Comparison of ENCODE assay signal across 16 cellular contexts in genomic region chr6:88609973-88610372, GRCh38.
DNase-seq lines count a peak whose midpoint lies in the region; ATAC-seq and TF ChIP-seq lines count a peak whose summit lies in the region.
"Had no signal": no experiment of that assay in that cellular context is flagged by ENCODE, and none has a peak within 500 bp of the region (broad histone marks: within the 10 kb centered on the region; RNA-seq: fewer than 3 reads in every experiment).

No MANE protein-coding gene starts in this region.

- no peak for TF ChIP-seq POLR2A in tibial nerve (IDR thresholded peaks at IDR 0.05)

- H3K9ac ChIP-seq in SU-DHL-6 (ENCODE audit: low read length), result no peak overlapping the region
- H3K9ac ChIP-seq: BLaER1, GM23248 had no signal

- 87 to 94% methylated on average over 2 of the region's 2 CpGs for WGBS in tibial nerve, 2 donors

- no peak for TF ChIP-seq CTCF in SU-DHL-6 (IDR thresholded peaks at IDR 0.05; ENCODE audit: insufficient read depth, low read length, poor library complexity, severe bottlenecking)
- TF ChIP-seq CTCF in tibial nerve (IDR thresholded peaks at IDR 0.05), result no peak

- H3K27me3 ChIP-seq in SU-DHL-6 (ENCODE audit: low read length) (no peaks in the 10 kb centered on the region), tibial nerve (no peaks in the 10 kb centered on the region)
- H3K27me3 ChIP-seq: BLaER1 had no signal

- H3K9me3 ChIP-seq in SU-DHL-6 (ENCODE audit: insufficient read depth, low read length), result no peaks in the 10 kb centered on the region
- no peaks in the 10 kb centered on the region for H3K9me3 ChIP-seq in tibial nerve
- H3K9me3 ChIP-seq: BLaER1 had no signal

- DNase-seq in NCI-H82 (lab: John Stamatoyannopoulos, UW), result peak; percentile 56
- DNase-seq in NCI-H82 treated with DMSO at 0.1 percent for 48 hours (lab: John Stamatoyannopoulos, UW; ENCODE audit: unreplicated experiment), result no peak
- DNase-seq in NCI-H446 treated with DMSO at 0.1 percent for 48 hours (lab: John Stamatoyannopoulos, UW), result peak; percentile 29
- no peak for DNase-seq in tibial nerve (ENCODE audit: low spot score in 2 of 2)
- no peak for DNase-seq in activated effector memory CD4-positive, alpha-beta T cell treated with Interleukin-2 at 50 U/mL for 16 hours
- DNase-seq: 8988T; AML-193; Calu3; CD4-positive, CD25-positive, alpha-beta regulatory T cell; DND-41; GM23248; KBM-7 had no signal

- peaks cover 55% of the 10 kb centered on the region for H3K36me3 ChIP-seq in SU-DHL-6 (ENCODE audit: low read length)
- H3K36me3 ChIP-seq in tibial nerve, result peaks cover 0 to 25% (median 0%) of the 10 kb centered on the region in 3 donors

- H3K4me2 ChIP-seq in SU-DHL-6 (ENCODE audit: low read depth, low read length, poor library complexity, severe bottlenecking), result no peak overlapping the region
- H3K4me2 ChIP-seq: BLaER1 had no signal

- peaks cover 37% of the 10 kb centered on the region for H3K79me2 ChIP-seq in SU-DHL-6 (ENCODE audit: insufficient read depth, low read length)

- peaks cover 78% of the 10 kb centered on the region for H3F3A ChIP-seq in SU-DHL-6 (ENCODE audit: insufficient read depth)

- H3K27ac ChIP-seq in SU-DHL-6 (ENCODE audit: low read depth, low read length) (peak overlapping the region; percentile 98; the same call in 1 of the 2 replicates), tibial nerve (no peak overlapping the region)
- H3K27ac ChIP-seq: BLaER1, GM23248, HL-60 had no signal

- no peaks in the 10 kb centered on the region for H4K20me1 ChIP-seq in SU-DHL-6 (ENCODE audit: low read depth, low read length)
- H4K20me1 ChIP-seq: BLaER1 had no signal

- no peak overlapping the region for H2AFZ ChIP-seq in SU-DHL-6 (ENCODE audit: low read depth, low read length, severe bottlenecking)
- H2AFZ ChIP-seq: GM23248 had no signal

- TF ChIP-seq EP300 in tibial nerve (IDR thresholded peaks at IDR 0.05), result no peak

- ATAC-seq in GM19455 (IDR thresholded peaks at IDR 0.05; ENCODE audit: unreplicated experiment), result no peak

- H3K4me1 ChIP-seq in tibial nerve, result no peaks in the 10 kb centered on the region

- H3K9me2 ChIP-seq in SU-DHL-6 (replicated peaks; ENCODE audit: insufficient read depth, low read length), result no peaks in the 10 kb centered on the region

- H3K4me3 ChIP-seq in SU-DHL-6 (ENCODE audit: insufficient read depth, low read length, poor library complexity, severe bottlenecking) (no peak overlapping the region), tibial nerve (no peak overlapping the region)
- H3K4me3 ChIP-seq: BLaER1, GM23248 had no signal

Comparison
In these comparisons a context has a peak if more than half of its experiments do, and no peak if none do; other contexts are left out.
1. DNase-seq: peak in NCI-H82 (single experiment) and NCI-H446 treated with DMSO at 0.1 percent for 48 hours (single experiment); none in NCI-H82 treated with DMSO at 0.1 percent for 48 hours (single experiment), tibial nerve (0 of 2) and activated effector memory CD4-positive, alpha-beta T cell treated with Interleukin-2 at 50 U/mL for 16 hours (single experiment).